ENCODE assay signal across 24 cellular contexts in genomic region chr11:11253487-11253886, GRCh38.
DNase-seq lines count a peak whose midpoint lies in the region; ATAC-seq, FAIRE-seq and TF ChIP-seq lines count a peak whose summit lies in the region.
"Had no signal": no experiment of that assay in that cellular context is flagged by ENCODE, and none has a peak within 500 bp of the region (broad histone marks: within the 10 kb centered on the region; RNA-seq: fewer than 3 reads in every experiment).

No MANE protein-coding gene starts in this region.

- H3K4me1 ChIP-seq in H9 (ENCODE audit: insufficient read depth, low read length): no peaks in the 10 kb centered on the region
- H3K4me1 ChIP-seq: SJSA1 had no signal

- no peak overlapping the region for H2BK20ac ChIP-seq in H9 (ENCODE audit: low read depth, low read length, poor library complexity, severe bottlenecking)

- no peak overlapping the region for H3K4me2 ChIP-seq in H9 (ENCODE audit: insufficient read depth, insufficient read length, low read length)

- H2BK5ac ChIP-seq in H9 (ENCODE audit: insufficient read length, low read length): peak overlapping the region; percentile 37

- no peak for FAIRE-seq in GM19239 (lab: Jason Lieb, UNC)
- FAIRE-seq: GM12878, H54 had no signal

- H3K56ac ChIP-seq in H9 (ENCODE audit: insufficient read length, low read depth, low read length): no peak overlapping the region

- H3T11ph ChIP-seq in H9 (ENCODE audit: low read length): no peak overlapping the region

- peaks cover 10 to 11% of the 10 kb centered on the region in 2 experiments for H3K4me1 Mint-ChIP-seq in H9
- H3K4me1 Mint-ChIP-seq in WTC11: peaks cover 8% of the 10 kb centered on the region
- H3K4me1 Mint-ChIP-seq in stimulated activated effector memory CD8-positive, alpha-beta T cell treated with anti-CD3 and anti-CD28 coated beads, Interleukin-12 subunit alpha, Interleukin-12 subunit beta, amount 100 ng/mL, for 72 hours: no peaks in the 10 kb centered on the region
- H3K4me1 Mint-ChIP-seq: CD4-positive, alpha-beta memory T cell had no signal

- H3K4ac ChIP-seq in H9 (ENCODE audit: low read depth, low read length): no peak overlapping the region

- peak overlapping the region; percentile 73 for H3K14ac ChIP-seq in H9 (ENCODE audit: insufficient read depth, low read length)

- H3K27me3 Mint-ChIP-seq in H9 (ENCODE audit: low read depth) (no peaks in the 10 kb centered on the region; the same call in 1 of the 2 replicates), WTC11 (ENCODE audit: low read depth) (no peaks in the 10 kb centered on the region)

- no peak overlapping the region for H2AFZ ChIP-seq in H9 (ENCODE audit: low read length)

- no peak overlapping the region for H2AK5ac ChIP-seq in H9 (ENCODE audit: insufficient read length, low read length)

- H3K27ac Mint-ChIP-seq in H9 (peak overlapping the region in 2 of 3 experiments; percentile 70 to 72; a peak in 3 of 7 replicates), WTC11 (no peak overlapping the region; the same call in 1 of the 2 replicates)
- no peak overlapping the region for H3K27ac Mint-ChIP-seq in stimulated activated effector memory CD8-positive, alpha-beta T cell treated with anti-CD3 and anti-CD28 coated beads, Interleukin-12 subunit alpha, Interleukin-12 subunit beta, amount 100 ng/mL, for 72 hours
- H3K27ac Mint-ChIP-seq: CD4-positive, alpha-beta memory T cell had no signal

- no peak overlapping the region for H2BK15ac ChIP-seq in H9 (ENCODE audit: low read depth, low read length)

- H3K4me3 Mint-ChIP-seq in H9: no peak overlapping the region
- no peak overlapping the region for H3K4me3 Mint-ChIP-seq in WTC11
- H3K4me3 Mint-ChIP-seq in stimulated activated effector memory CD8-positive, alpha-beta T cell treated with anti-CD3 and anti-CD28 coated beads, Interleukin-12 subunit alpha, Interleukin-12 subunit beta, amount 100 ng/mL, for 72 hours: no peak overlapping the region
- H3K4me3 Mint-ChIP-seq: CD4-positive, alpha-beta memory T cell had no signal

- no peak overlapping the region for H3K18ac ChIP-seq in H9 (ENCODE audit: insufficient read length, low read depth, low read length)

- H3K36me3 Mint-ChIP-seq in H9 (ENCODE audit: insufficient read depth in 1 of 3, low read depth in 3 of 3) (no peaks in the 10 kb centered on the region), WTC11 (no peaks in the 10 kb centered on the region)
- no peaks in the 10 kb centered on the region for H3K36me3 Mint-ChIP-seq in stimulated activated effector memory CD8-positive, alpha-beta T cell treated with anti-CD3 and anti-CD28 coated beads, Interleukin-12 subunit alpha, Interleukin-12 subunit beta, amount 100 ng/mL, for 72 hours
- H3K36me3 Mint-ChIP-seq: CD4-positive, alpha-beta memory T cell had no signal

- no peak overlapping the region for H4K5ac ChIP-seq in H9 (ENCODE audit: insufficient read length, low read depth, low read length)

- no peaks in the 10 kb centered on the region for H3K79me2 ChIP-seq in H9 (ENCODE audit: insufficient read depth, low read length)

- no peak overlapping the region for H3K23ac ChIP-seq in H9 (ENCODE audit: insufficient read length, low read depth, low read length)

- H3K79me1 ChIP-seq in H9 (ENCODE audit: insufficient read depth, low read depth, low read length, poor library complexity, severe bottlenecking): no peaks in the 10 kb centered on the region

- H3K27me3 ChIP-seq in H9 (ENCODE audit: insufficient read depth, low read length): no peaks in the 10 kb centered on the region

- CTCF ChIA-PET in WTC11 (lab: Charles Lee): no interaction called here

- WGBS in H9 (ENCODE audit: extremely low coverage, insufficient read length, low lambda C conversion rate): no CpG with 5 or more reads among the region's 5 CpGs

- no peak overlapping the region for H4K91ac ChIP-seq in H9 (ENCODE audit: insufficient read length, low read depth, low read length)

- intact Hi-C loops in left colon (cut with DNase I, micrococcal nuclease): no loop called here

- no peaks in the 10 kb centered on the region for H3K23me2 ChIP-seq in H9 (ENCODE audit: insufficient read length, low read depth, low read length, poor library complexity, severe bottlenecking)

- no peak overlapping the region for H2BK120ac ChIP-seq in H9 (ENCODE audit: low read depth, low read length, poor library complexity, severe bottlenecking)

- no peak overlapping the region for H3K9ac ChIP-seq in H9 (ENCODE audit: extremely low read depth, insufficient read length, low read length)

- POLR2A ChIA-PET in WTC11 (lab: Charles Lee): no interaction called here

- TF ChIP-seq CTCF in H9 (conservative IDR thresholded peaks at IDR 0.05) (no peak), WTC11 (IDR thresholded peaks at IDR 0.05) (no peak)

- ATAC-seq in WTC11 (peak; percentile 38; the same call in 1 of the 2 replicates), left colon (no peak)
- peak; percentile 17 for ATAC-seq in stimulated activated effector memory CD8-positive, alpha-beta T cell treated with anti-CD3 and anti-CD28 coated beads, Interleukin-12 subunit alpha, Interleukin-12 subunit beta, amount 100 ng/mL, for 72 hours
- ATAC-seq: GM12878, PC-3 had no signal

- no peaks in the 10 kb centered on the region for H4K20me1 ChIP-seq in H9 (ENCODE audit: control insufficient read depth, insufficient read depth, insufficient read length)

- H3K27ac ChIP-seq in H9 (ENCODE audit: insufficient read length, low read depth, low read length): no peak overlapping the region
- H3K27ac ChIP-seq in caudate nucleus (ENCODE audit: low read depth, low read length): no peak overlapping the region
- H3K27ac ChIP-seq: SJSA1 had no signal

- H3K9me3 ChIP-seq in H9 (ENCODE audit: control insufficient read depth, low read depth, low read length): no peaks in the 10 kb centered on the region
- H3K9me3 ChIP-seq: SJSA1 had no signal

- H3K9me3 Mint-ChIP-seq in H9 (no peaks in the 10 kb centered on the region), WTC11 (no peaks in the 10 kb centered on the region)
- H3K9me3 Mint-ChIP-seq in stimulated activated effector memory CD8-positive, alpha-beta T cell treated with anti-CD3 and anti-CD28 coated beads, Interleukin-12 subunit alpha, Interleukin-12 subunit beta, amount 100 ng/mL, for 72 hours: no peaks in the 10 kb centered on the region
- H3K9me3 Mint-ChIP-seq: CD4-positive, alpha-beta memory T cell had no signal

- no peak overlapping the region for H2BK12ac ChIP-seq in H9 (ENCODE audit: insufficient read length, low read depth, low read length)

- no peak overlapping the region for H4K8ac ChIP-seq in H9 (replicated peaks; ENCODE audit: insufficient read length, low read depth, low read length)

- DNase-seq in H9: no peak
- no peak for DNase-seq in WTC11 (ENCODE audit: low spot score)
- peak; percentile 28 for DNase-seq in kidney tubule cell (ENCODE audit: low spot score)
- DNase-seq in stimulated activated effector memory CD8-positive, alpha-beta T cell treated with anti-CD3 and anti-CD28 coated beads, Interleukin-12 subunit alpha, Interleukin-12 subunit beta, amount 100 ng/mL, for 72 hours (ENCODE audit: low spot score in 2 of 2): no peak
- no peak for DNase-seq in left colon
- no peak for DNase-seq in GM19239 (ENCODE audit: insufficient read length, low spot score)
- no peak for DNase-seq in caudate nucleus (lab: John Stamatoyannopoulos, UW)
- DNase-seq: C1 segment of cervical spinal cord; CD4-positive, alpha-beta memory T cell; COR-L47; DMS79; EL; GDM1; NCI-H1048; NCI-H1417 treated with DMSO at 0.1 percent for 48 hours; NCI-H1694 treated with DMSO at 0.1 percent for 48 hours; NCI-H2107; NCI-H524 treated with DMSO at 0.1 percent for 48 hours; NCI-H774; PC-3; Right ventricle myocardium superior had no signal

TF ChIP-seq in WTC11, 78 proteins besides CTCF, POLR2A, EP300 and RAD21:
- TF ChIP-seq E2F4 (CRISPR knock-in tag; IDR thresholded peaks at IDR 0.05; ENCODE audit: borderline replicate concordance, low read depth) (no peak), ZNF532 (CRISPR knock-in tag; IDR thresholded peaks at IDR 0.05; ENCODE audit: borderline replicate concordance) (no peak), FOXP1 (CRISPR knock-in tag; IDR thresholded peaks at IDR 0.05; ENCODE audit: borderline replicate concordance) (no peak), PRRX2 (CRISPR knock-in tag; IDR thresholded peaks at IDR 0.05) (no peak)

Comparison
In these comparisons a context has a peak if more than half of its experiments do, and no peak if none do; other contexts are left out.
1. H3K27ac Mint-ChIP-seq: peak in H9 (2 of 3); none in WTC11 (single experiment) and stimulated activated effector memory CD8-positive, alpha-beta T cell treated with anti-CD3 and anti-CD28 coated beads, Interleukin-12 subunit alpha, Interleukin-12 subunit beta, amount 100 ng/mL, for 72 hours (single experiment).